ENCODE assay signal across 8 cellular contexts in genomic region chr2:164737612-164738081, GRCh38.
A peak's percentile ranks its signal among the peaks of the same experiment; 100 is the strongest.
DNase-seq lines count a peak whose midpoint lies in the region; ATAC-seq, FAIRE-seq and TF ChIP-seq lines count a peak whose summit lies in the region.

No MANE protein-coding gene starts in this region.

- H3K27ac Mint-ChIP-seq in Caco-2 (ENCODE audit: unreplicated experiment), result no peak overlapping the region

- POLR2A ChIA-PET in Caco-2 (lab: Charles Lee), result no interaction called here

- no peak for FAIRE-seq in small intestine (lab: Jason Lieb, UNC)

- ATAC-seq in GM19043 (IDR thresholded peaks at IDR 0.05; ENCODE audit: low read depth, unreplicated experiment), result peak; percentile 77
- ATAC-seq in body of pancreas, result peak; percentile 82

- CTCF ChIA-PET in Caco-2 (lab: Charles Lee), result interaction anchor here (0.8 to 1.8 kb wide), 2 partner anchors 104 to 176 kb away, joined by 3 to 10 read pairs; partner anchors contain the start of gene COBLL1

- H3K27ac ChIP-seq in body of pancreas (peak overlapping the region in 3 of 4 donors; percentile 20 to 56 (median 20)), small intestine (ENCODE audit: low read depth in 1 of 2, low read length in 1 of 2) (no peak overlapping the region)

- no peaks in the 10 kb centered on the region for H3K27me3 Mint-ChIP-seq in Caco-2 (ENCODE audit: insufficient read depth, unreplicated experiment)

- 1% methylated on average over 9 of the region's 9 CpGs for WGBS in body of pancreas, 2 donors
- 1 to 4% (median 3%) methylated on average over 9 of the region's 9 CpGs for WGBS in small intestine, 3 donors

- 0 out of 2 replicates have a peak, but pooled peaks cover 2% of the 10 kb centered on the region for H3K36me3 ChIP-seq in Caco-2 (ENCODE audit: control insufficient read depth, insufficient read depth, low read length)
- no peaks in the 10 kb centered on the region for H3K36me3 ChIP-seq in body of pancreas (replicated peaks in 1 of 2; ENCODE audit: insufficient read depth in 1 of 2, low read depth in 2 of 2)
- no peaks in the 10 kb centered on the region for H3K36me3 ChIP-seq in small intestine (ENCODE audit: control insufficient read depth in 2 of 2, insufficient read depth in 2 of 2, low read length in 2 of 2)

- no peak for TF ChIP-seq POLR2A in body of pancreas (IDR thresholded peaks at IDR 0.05)

- H3K4me3 ChIP-seq in Caco-2 (ENCODE audit: low read depth, low read length) (no peak overlapping the region), body of pancreas (no peak overlapping the region), small intestine (ENCODE audit: low read depth in 1 of 2, low read length in 2 of 2) (no peak overlapping the region)

- intact Hi-C loops in Caco-2 (cut with micrococcal nuclease; ENCODE audit: unreplicated experiment), result loop anchor here (1.0 to 5.0 kb wide), 6 partner anchors 45 to 465 kb away; partner anchors contain the start of genes COBLL1 and SCN3A
- intact Hi-C loops in body of pancreas (cut with DNase I), result loop anchor here (10.0 kb wide), 1 partner anchor 187 kb away; no protein-coding TSS in a partner anchor

- TF ChIP-seq CTCF in Caco-2 (IDR thresholded peaks at IDR 0.05; ENCODE audit: insufficient read depth in 1 of 2, low read depth in 1 of 2, low read length in 1 of 2, severe bottlenecking in 1 of 2, unreplicated experiment in 1 of 2) (peak; percentile 65 to 67), body of pancreas (IDR thresholded peaks at IDR 0.05) (peak; percentile 56 to 91 (median 84))

- H3K9me3 ChIP-seq in Caco-2, result no peaks in the 10 kb centered on the region
- no peaks in the 10 kb centered on the region for H3K9me3 ChIP-seq in body of pancreas
- no peaks in the 10 kb centered on the region for H3K9me3 ChIP-seq in small intestine (ENCODE audit: control insufficient read depth, low read depth)

- no peaks in the 10 kb centered on the region for H3K27me3 ChIP-seq in Caco-2 (replicated peaks; ENCODE audit: control insufficient read depth, insufficient read depth, low read length)
- no peaks in the 10 kb centered on the region for H3K27me3 ChIP-seq in body of pancreas
- no peaks in the 10 kb centered on the region for H3K27me3 ChIP-seq in small intestine (ENCODE audit: control insufficient read depth in 2 of 2, insufficient read depth in 2 of 2, low read length in 2 of 2)

- H3K4me1 Mint-ChIP-seq in Caco-2 (ENCODE audit: low read depth, unreplicated experiment), result peaks cover 19% of the 10 kb centered on the region

- BruUV-seq in Caco-2 (replicated peaks; lab: Mats Ljungman, UMichigan), result no TSS peak

- H3K4me3 Mint-ChIP-seq in Caco-2 (ENCODE audit: unreplicated experiment), result no peak overlapping the region

- H3K4me1 ChIP-seq in Caco-2 (peaks cover 25% of the 10 kb centered on the region), body of pancreas (peaks cover 62% of the 10 kb centered on the region), small intestine (ENCODE audit: control insufficient read depth in 2 of 2, insufficient read depth in 1 of 2, low read depth in 1 of 2, low read length in 1 of 2) (peaks cover 0 to 2% of the 10 kb centered on the region in 2 donors)

- peaks cover 26% of the 10 kb centered on the region for H3K36me3 Mint-ChIP-seq in Caco-2 (ENCODE audit: insufficient read depth, unreplicated experiment)

- H3K9me3 Mint-ChIP-seq in Caco-2 (ENCODE audit: unreplicated experiment), result no peaks in the 10 kb centered on the region

- DNase-seq in Caco-2, result peak; percentile 75 to 80
- DNase-seq in HK-2 (ENCODE audit: unreplicated experiment), result peak; percentile 67
- DNase-seq in NCI-H748 treated with DMSO at 0.1 percent for 48 hours (lab: John Stamatoyannopoulos, UW), result peak; percentile 90
- DNase-seq in body of pancreas, result peak; percentile 69 to 78 (median 76)
- DNase-seq in iPS-NIHi11 (ENCODE audit: low spot score), result peak; percentile 86
- DNase-seq in small intestine, result peak; percentile 77
- DNase-seq in NCI-H1930 (lab: John Stamatoyannopoulos, UW), result no peak

Comparison
In these comparisons a context has a peak if more than half of its experiments do, and no peak if none do; other contexts are left out.
1. DNase-seq: peak in Caco-2 (2 of 2), HK-2 (single experiment), NCI-H748 treated with DMSO at 0.1 percent for 48 hours (single experiment), body of pancreas (4 of 4), iPS-NIHi11 (single experiment) and small intestine (single experiment); none in NCI-H1930 (0 of 2).
2. H3K27ac ChIP-seq: peak in body of pancreas (3 of 4); none in small intestine (0 of 2).